Comparison of ENCODE assay signal across 8 cellular contexts in the genomic region with DNA sequence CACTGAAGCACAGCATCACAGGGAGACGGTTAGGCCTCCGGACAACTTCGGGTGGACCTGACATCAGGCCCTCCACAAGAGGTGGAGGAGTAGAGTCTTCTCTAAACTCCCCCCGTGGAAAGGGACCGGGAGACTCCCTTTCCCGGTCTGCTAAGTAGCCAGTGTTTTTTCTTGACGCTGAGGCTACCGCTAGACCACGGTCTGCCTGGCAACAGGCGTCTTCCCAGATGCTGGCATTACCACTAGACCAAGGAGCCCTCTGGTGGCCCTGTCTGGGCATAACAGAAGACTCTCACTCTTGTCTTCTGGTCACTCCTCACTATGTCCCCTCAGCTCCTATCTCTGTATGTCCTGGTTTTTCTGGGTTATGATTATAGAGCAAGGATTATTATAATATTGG.
DNase-seq lines count a peak whose midpoint lies in the region; FAIRE-seq and TF ChIP-seq lines count a peak whose summit lies in the region.
"Not testable (repeated sequence)": the region's sequence is repeated elsewhere in the genome, so short reads cannot be mapped to it uniquely, and the experiment has no call there.

No MANE protein-coding gene starts in this region.

- H3K27ac ChIP-seq in adrenal gland; endothelial cell of umbilical vein (ENCODE audit: insufficient read depth, low read depth, low read length); neural progenitor cell: not testable (repeated sequence)

- TF ChIP-seq POLR2A in adrenal gland (IDR thresholded peaks at IDR 0.05); endothelial cell of umbilical vein (IDR thresholded peaks at IDR 0.05; ENCODE audit: low read depth, low read length): not testable (repeated sequence)

- H3K36me3 ChIP-seq in adrenal gland (replicated peaks in 1 of 2); endothelial cell of umbilical vein (ENCODE audit: control insufficient read depth in 2 of 2, extremely low read depth in 1 of 2, insufficient read depth in 2 of 2, low read length in 2 of 2); neural progenitor cell: not testable (repeated sequence)

- not testable (repeated sequence) for H3K4me1 ChIP-seq in adrenal gland (replicated peaks in 1 of 2); endothelial cell of umbilical vein (ENCODE audit: control insufficient read depth, extremely low read depth, insufficient read depth, low read length); neural progenitor cell

- H3K9ac ChIP-seq in endothelial cell of umbilical vein (replicated peaks; ENCODE audit: extremely low read depth, insufficient read depth, low read length); neural progenitor cell: not testable (repeated sequence)

- not testable (repeated sequence) for H3K79me2 ChIP-seq in endothelial cell of umbilical vein (ENCODE audit: control insufficient read depth, insufficient read depth, low read length); neural progenitor cell (ENCODE audit: low read depth)

- POLR2A ChIA-PET in endothelial cell of umbilical vein (lab: Charles Lee), result not testable (repeated sequence)

- not testable (repeated sequence) for H3K9me1 ChIP-seq in endothelial cell of umbilical vein (replicated peaks; ENCODE audit: control insufficient read depth, extremely low read depth, insufficient read depth, low read length)

- H3K4me2 ChIP-seq in endothelial cell of umbilical vein (ENCODE audit: insufficient read depth, low read length); neural progenitor cell: not testable (repeated sequence)

- not testable (repeated sequence) for H3K36me3 Mint-ChIP-seq in neural progenitor cell, type B pancreatic cell

- DNase-seq in ELF-1 (ENCODE audit: low read depth, low spot score) (peak; percentile 50), NCI-H748 (lab: John Stamatoyannopoulos, UW; ENCODE audit: unreplicated experiment) (peak; percentile 32), SK-N-DZ (ENCODE audit: low spot score) (peak; percentile 10), adrenal gland (peak in 6 of 7 donors; percentile 7 to 51 (median 26))
- DNase-seq in endothelial cell of umbilical vein (ENCODE audit: low read depth, low spot score); neural progenitor cell (ENCODE audit: low spot score); type B pancreatic cell (ENCODE audit: extremely low spot score, unreplicated experiment): not testable (repeated sequence)

- not testable (repeated sequence) for H3K27me3 ChIP-seq in adrenal gland; endothelial cell of umbilical vein (ENCODE audit: control insufficient read depth in 2 of 2, insufficient read depth in 2 of 2, low read length in 2 of 2); neural progenitor cell

- not testable (repeated sequence) for H3K9me3 Mint-ChIP-seq in neural progenitor cell, type B pancreatic cell

- H3K4me3 Mint-ChIP-seq in neural progenitor cell, type B pancreatic cell: not testable (repeated sequence)

- H3K27ac Mint-ChIP-seq in neural progenitor cell, type B pancreatic cell: not testable (repeated sequence)

- not testable (repeated sequence) for TF ChIP-seq EP300 in Ishikawa (IDR thresholded peaks at IDR 0.05; ENCODE audit: borderline replicate concordance)

- CTCF ChIA-PET in endothelial cell of umbilical vein (lab: Charles Lee), result not testable (repeated sequence)

- WGBS in adrenal gland, 4 donors, result 70 to 95% (median 78%) methylated on average over 8 to 10 of the region's 10 CpGs

- not testable (repeated sequence) for H2AFZ ChIP-seq in endothelial cell of umbilical vein (ENCODE audit: low read depth, low read length); neural progenitor cell (replicated peaks)

- peak; percentile 26; the same call in 1 of the 2 replicates for TF ChIP-seq RAD21 in Ishikawa (IDR thresholded peaks at IDR 0.05; ENCODE audit: low read depth)

- H4K20me1 ChIP-seq in endothelial cell of umbilical vein (replicated peaks; ENCODE audit: control insufficient read depth, extremely low read depth, insufficient read depth, low read length); neural progenitor cell (ENCODE audit: low read depth): not testable (repeated sequence)

- H3K4me1 Mint-ChIP-seq in neural progenitor cell; type B pancreatic cell (ENCODE audit: unreplicated experiment): not testable (repeated sequence)

- H3F3A ChIP-seq in neural progenitor cell (ENCODE audit: low read depth), result not testable (repeated sequence)

- H3K9me3 ChIP-seq in adrenal gland (replicated peaks in 1 of 3); endothelial cell of umbilical vein (replicated peaks; ENCODE audit: control insufficient read depth, insufficient read depth, low read length): not testable (repeated sequence)
- peaks cover 12% of the 10 kb centered on the region for H3K9me3 ChIP-seq in neural progenitor cell (ENCODE audit: low read depth)

- dilution Hi-C loops in endothelial cell of umbilical vein (cut with MboI; ENCODE audit: extremely low pct_ligation_motif_present, low sequenced_read_pairs), result not testable (repeated sequence)

- FAIRE-seq in endothelial cell of umbilical vein (lab: Jason Lieb, UNC), result peak; percentile 4

- BruUV-seq in endothelial cell of umbilical vein (replicated peaks; lab: Mats Ljungman, UMichigan), result not testable (repeated sequence)

- intact Hi-C loops in adrenal gland (cut with DNase I); endothelial cell of umbilical vein (cut with micrococcal nuclease): not testable (repeated sequence)

- TF ChIP-seq CTCF in adrenal gland (IDR thresholded peaks at IDR 0.05), result peak in 2 of 6 experiments; percentile 33 to 40
- not testable (repeated sequence) for TF ChIP-seq CTCF in endothelial cell of umbilical vein (IDR thresholded peaks at IDR 0.05; ENCODE audit: extremely low read depth in 1 of 2, insufficient read depth in 1 of 2, low read depth in 1 of 2, low read length in 2 of 2)
- TF ChIP-seq CTCF in neural progenitor cell (IDR thresholded peaks at IDR 0.05), result peak; percentile 25
- peak; percentile 49 for TF ChIP-seq CTCF in type B pancreatic cell (conservative IDR thresholded peaks at IDR 0.05)

- H3K27me3 Mint-ChIP-seq in neural progenitor cell (ENCODE audit: insufficient read depth, low read depth); type B pancreatic cell: not testable (repeated sequence)

- H3K4me3 ChIP-seq in adrenal gland; endothelial cell of umbilical vein (replicated peaks in 1 of 3; ENCODE audit: insufficient read depth in 1 of 3, low read depth in 1 of 3, low read length in 3 of 3); neural progenitor cell: not testable (repeated sequence)
